ENCODE assay signal across 22 cellular contexts in the genomic region with DNA sequence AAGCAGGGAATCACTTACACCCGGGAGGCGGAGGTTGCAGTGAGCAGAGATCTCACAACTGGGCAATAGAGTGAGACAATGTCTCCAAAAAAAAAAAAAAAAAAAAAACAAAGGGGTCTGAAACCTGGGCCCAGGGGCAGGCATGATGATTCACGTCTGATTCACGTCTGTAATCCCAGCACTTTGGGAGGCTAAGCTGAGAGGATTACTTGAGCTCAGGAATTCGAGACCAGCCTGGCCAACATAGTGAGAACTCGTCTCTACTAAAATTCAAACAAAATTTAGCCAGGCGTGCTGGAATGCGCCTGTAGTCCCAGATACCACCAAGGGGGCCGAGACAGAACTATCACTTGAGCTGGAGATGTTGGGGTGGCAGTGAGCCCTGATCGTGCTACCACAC. TPM values are rescaled to one million over a fixed set of nuclear protein-coding genes. Genes with fewer than 3 reads are reported as not detected.
"Had no signal": no experiment of that assay in that cellular context is flagged by ENCODE, and none has a peak within 500 bp of the region (broad histone marks: within the 10 kb centered on the region; RNA-seq: fewer than 3 reads in every experiment).

No MANE protein-coding gene starts in this region.

- H3K27ac Mint-ChIP-seq: activated T-cell treated with anti-CD3 and anti-CD28 coated beads, Interleukin-2, amount 50 U/mL, for 72 hours had no signal

- H3K9me3 Mint-ChIP-seq: activated naive CD4-positive, alpha-beta T cell treated with anti-CD3 and anti-CD28 coated beads, Interleukin-2, amount 50 U/mL, for 72 hours; activated T-cell treated with anti-CD3 and anti-CD28 coated beads, Interleukin-2, amount 50 U/mL, for 72 hours; naive thymus-derived CD8-positive, alpha-beta T cell had no signal

- H3K4me3 Mint-ChIP-seq: naive thymus-derived CD8-positive, alpha-beta T cell had no signal

- ATAC-seq: activated naive CD4-positive, alpha-beta T cell treated with anti-CD3 and anti-CD28 coated beads, Interleukin-2, amount 50 U/mL, for 72 hours; activated T-cell treated with anti-CD3 and anti-CD28 coated beads, Interleukin-2, amount 50 U/mL, for 72 hours; esophagus mucosa; left ventricle myocardium superior; naive thymus-derived CD8-positive, alpha-beta T cell; right lobe of liver had no signal

- H3K9me3 ChIP-seq: adrenal gland, right lobe of liver, thoracic aorta had no signal

- H3K36me3 ChIP-seq: adrenal gland, right lobe of liver, thoracic aorta had no signal

- DNase-seq: activated CD4-positive, alpha-beta T cell treated with anti-CD3 and anti-CD28 coated beads, Interleukin-2, amount 50 U/mL, for 1 hour; activated gamma-delta T cell treated with Interleukin-2 at 50 U/mL for 16 hours; activated T-cell treated with anti-CD3 and anti-CD28 coated beads, Interleukin-2, amount 50 U/mL, for 72 hours; adrenal gland; cerebellar nuclear complex; cortex of kidney; effector CD4-positive, alpha-beta T cell; left ventricle myocardium superior; mesenchymal stem cell; naive thymus-derived CD8-positive, alpha-beta T cell; right lobe of liver; small intestine; stimulated activated CD4-positive, alpha-beta T cell treated with anti-CD3 and anti-CD28 coated beads, Interleukin-4, amount 100 ng/mL, for 1 hour; SW 1271; T-helper 9 cell had no signal

- H3K27me3 ChIP-seq: adrenal gland, right lobe of liver had no signal

- H3K79me2 ChIP-seq: parathyroid adenoma had no signal

- H3K4me3 ChIP-seq: adrenal gland, right lobe of liver, thoracic aorta had no signal

- H3K27ac ChIP-seq: adrenal gland, parathyroid adenoma, right lobe of liver, thoracic aorta had no signal

- H3K27me3 Mint-ChIP-seq: naive thymus-derived CD8-positive, alpha-beta T cell had no signal

- H3K36me3 Mint-ChIP-seq: activated naive CD4-positive, alpha-beta T cell treated with anti-CD3 and anti-CD28 coated beads, Interleukin-2, amount 50 U/mL, for 72 hours; naive thymus-derived CD8-positive, alpha-beta T cell had no signal

- H2AFZ ChIP-seq: parathyroid adenoma had no signal

- H3K4me1 ChIP-seq: right lobe of liver had no signal

- H3K9ac ChIP-seq: parathyroid adenoma had no signal

RNA-seq across cellular contexts. Expression of a gene that starts 30.3 kb away (rescaled TPM):
- total RNA-seq: activated CD8-positive, alpha-beta memory T cell treated with anti-CD3 and anti-CD28 coated beads for 36 hours; activated naive CD4-positive, alpha-beta T cell treated with anti-CD3 and anti-CD28 coated beads, Interleukin-2, amount 50 U/mL, for 72 hours; activated T-cell treated with anti-CD3 and anti-CD28 coated beads, Interleukin-2, amount 50 U/mL, for 72 hours; adrenal gland; bronchial epithelial cell; esophagus mucosa; left ventricle myocardium superior; naive thymus-derived CD8-positive, alpha-beta T cell; right lobe of liver; thoracic aorta; urinary bladder had no signal
- polyA plus RNA-seq: adrenal gland; naive thymus-derived CD8-positive, alpha-beta T cell; small intestine; urinary bladder had no signal
